ENCODE assay signal across 12 cellular contexts in genomic region chr10:123848564-123849457, GRCh38. TPM values are rescaled to one million over a fixed set of nuclear protein-coding genes. Genes with fewer than 3 reads are reported as not detected.
DNase-seq lines count a peak whose midpoint lies in the region; ATAC-seq and TF ChIP-seq lines count a peak whose summit lies in the region.
"Had no signal": no experiment of that assay in that cellular context is flagged by ENCODE, and none has a peak within 500 bp of the region (broad histone marks: within the 10 kb centered on the region; RNA-seq: fewer than 3 reads in every experiment).

No MANE protein-coding gene starts in this region.

- no peak overlapping the region for H3K27ac Mint-ChIP-seq in H9
- no peak overlapping the region for H3K27ac Mint-ChIP-seq in WTC11
- H3K27ac Mint-ChIP-seq: activated naive CD8-positive, alpha-beta T cell treated with anti-CD3 and anti-CD28 coated beads, Interleukin-2, amount 10 ng/mL, durations not matched to agents 7 days and 5 days; CD8-positive, alpha-beta memory T cell had no signal

- no peak overlapping the region for H2BK5ac ChIP-seq in H9 (ENCODE audit: insufficient read length, low read length)

- H4K8ac ChIP-seq in H9 (replicated peaks; ENCODE audit: insufficient read length, low read depth, low read length): no peak overlapping the region

- H2BK12ac ChIP-seq in H9 (ENCODE audit: insufficient read length, low read depth, low read length): no peak overlapping the region

- H3K36me3 Mint-ChIP-seq in H9 (ENCODE audit: insufficient read depth in 1 of 3, low read depth in 3 of 3): peaks cover 2 to 21% (median 5%) of the 10 kb centered on the region in 3 experiments; a peak in 5 of 7 replicates
- peaks cover 21% of the 10 kb centered on the region for H3K36me3 Mint-ChIP-seq in WTC11
- H3K36me3 Mint-ChIP-seq: activated naive CD8-positive, alpha-beta T cell treated with anti-CD3 and anti-CD28 coated beads, Interleukin-2, amount 10 ng/mL, durations not matched to agents 7 days and 5 days had no signal

- WGBS in H9 (ENCODE audit: extremely low coverage, insufficient read length, low lambda C conversion rate): no CpG with 5 or more reads among the region's 5 CpGs

- H3K23me2 ChIP-seq in H9 (ENCODE audit: insufficient read length, low read depth, low read length, poor library complexity, severe bottlenecking): no peaks in the 10 kb centered on the region

- no peak overlapping the region for H2BK120ac ChIP-seq in H9 (ENCODE audit: low read depth, low read length, poor library complexity, severe bottlenecking)

- no peak overlapping the region for H3K14ac ChIP-seq in H9 (ENCODE audit: insufficient read depth, low read length)

- ATAC-seq in GM18517 (IDR thresholded peaks at IDR 0.05; ENCODE audit: unreplicated experiment) (peak; percentile 90), GM21619 (IDR thresholded peaks at IDR 0.05; ENCODE audit: unreplicated experiment) (peak; percentile 86), HG03442 (IDR thresholded peaks at IDR 0.05; ENCODE audit: unreplicated experiment) (peak; percentile 78), WTC11 (no peak)

- no peak overlapping the region for H3K23ac ChIP-seq in H9 (ENCODE audit: insufficient read length, low read depth, low read length)

- peak overlapping the region; percentile 5 for H3K4me3 ChIP-seq in adipocyte (ENCODE audit: low read length)

- no peak overlapping the region for H4K5ac ChIP-seq in H9 (ENCODE audit: insufficient read length, low read depth, low read length)

- H3K27ac ChIP-seq in H9 (ENCODE audit: insufficient read length, low read depth, low read length) (no peak overlapping the region), caudate nucleus (ENCODE audit: low read depth, low read length) (no peak overlapping the region)
- H3K27ac ChIP-seq: WERI-Rb-1 had no signal

- H4K20me1 ChIP-seq in H9 (ENCODE audit: control insufficient read depth, insufficient read depth, insufficient read length): no peaks in the 10 kb centered on the region

- no peaks in the 10 kb centered on the region for H3K27me3 ChIP-seq in adipocyte (replicated peaks; ENCODE audit: control insufficient read depth, insufficient read depth, low read length)
- H3K27me3 ChIP-seq in H9 (ENCODE audit: insufficient read depth, low read length): no peaks in the 10 kb centered on the region

- H3K18ac ChIP-seq in H9 (ENCODE audit: insufficient read length, low read depth, low read length): no peak overlapping the region

- H3K9me3 ChIP-seq in adipocyte (ENCODE audit: control insufficient read depth, low read length) (peaks cover 9% of the 10 kb centered on the region), H9 (ENCODE audit: control insufficient read depth, low read depth, low read length) (no peaks in the 10 kb centered on the region)

- H3T11ph ChIP-seq in H9 (ENCODE audit: low read length): no peak overlapping the region

- H4K91ac ChIP-seq in H9 (ENCODE audit: insufficient read length, low read depth, low read length): no peak overlapping the region

- H3K27me3 Mint-ChIP-seq in H9 (ENCODE audit: low read depth) (no peaks in the 10 kb centered on the region; the same call in 1 of the 2 replicates), WTC11 (ENCODE audit: low read depth) (no peaks in the 10 kb centered on the region)

- H3K9ac ChIP-seq in adipocyte (ENCODE audit: low read length): no peak overlapping the region
- no peak overlapping the region for H3K9ac ChIP-seq in H9 (ENCODE audit: extremely low read depth, insufficient read length, low read length)

- H3K4me2 ChIP-seq in H9 (ENCODE audit: insufficient read depth, insufficient read length, low read length): no peak overlapping the region

- no peaks in the 10 kb centered on the region for H3K79me1 ChIP-seq in H9 (ENCODE audit: insufficient read depth, low read depth, low read length, poor library complexity, severe bottlenecking)

- TF ChIP-seq CTCF in H9 (conservative IDR thresholded peaks at IDR 0.05) (no peak), WTC11 (IDR thresholded peaks at IDR 0.05) (no peak)

- POLR2A ChIA-PET in WTC11 (lab: Charles Lee): interaction anchor here (0.7 kb wide), 1 partner anchor 513 kb away, joined by 5 read pairs; no protein-coding TSS in a partner anchor

- H3K4me3 Mint-ChIP-seq in H9: no peak overlapping the region
- no peak overlapping the region for H3K4me3 Mint-ChIP-seq in WTC11
- H3K4me3 Mint-ChIP-seq: activated naive CD8-positive, alpha-beta T cell treated with anti-CD3 and anti-CD28 coated beads, Interleukin-2, amount 10 ng/mL, durations not matched to agents 7 days and 5 days; CD8-positive, alpha-beta memory T cell had no signal

- peak; percentile 29 for DNase-seq in adipocyte (ENCODE audit: low read depth)
- no peak for DNase-seq in H9
- DNase-seq in WTC11 (ENCODE audit: low spot score): no peak
- no peak for DNase-seq in stimulated activated naive CD4-positive, alpha-beta T cell treated with Interleukin-2 at 50 U/mL for 16 hours (lab: John Stamatoyannopoulos, UW)
- no peak for DNase-seq in caudate nucleus (lab: John Stamatoyannopoulos, UW)
- DNase-seq: activated naive CD8-positive, alpha-beta T cell treated with anti-CD3 and anti-CD28 coated beads, Interleukin-2, amount 10 ng/mL, durations not matched to agents 7 days and 5 days; CD8-positive, alpha-beta memory T cell; stimulated activated CD4-positive, alpha-beta T cell treated with anti-CD3 and anti-CD28 coated beads, Interleukin-4, amount 100 ng/mL, for 4 hours; WERI-Rb-1 had no signal

- H2BK20ac ChIP-seq in H9 (ENCODE audit: low read depth, low read length, poor library complexity, severe bottlenecking): no peak overlapping the region

- no peak overlapping the region for H2AK5ac ChIP-seq in H9 (ENCODE audit: insufficient read length, low read length)

- H3K79me2 ChIP-seq in H9 (ENCODE audit: insufficient read depth, low read length): no peaks in the 10 kb centered on the region

- H3K4ac ChIP-seq in H9 (ENCODE audit: low read depth, low read length): no peak overlapping the region

- no peaks in the 10 kb centered on the region for H3K36me3 ChIP-seq in adipocyte (ENCODE audit: control insufficient read depth, insufficient read depth, low read length, severe bottlenecking)
- H3K36me3 ChIP-seq: WERI-Rb-1 had no signal

- H3K9me3 Mint-ChIP-seq in H9 (peaks cover 12 to 19% of the 10 kb centered on the region in 2 experiments), WTC11 (peaks cover 25% of the 10 kb centered on the region)

- no peak overlapping the region for H3K56ac ChIP-seq in H9 (ENCODE audit: insufficient read length, low read depth, low read length)

- CTCF ChIA-PET in WTC11 (lab: Charles Lee): interaction anchor here (0.6 kb wide), 1 partner anchor 57 kb away, joined by 3 read pairs; no protein-coding TSS in a partner anchor

- H2BK15ac ChIP-seq in H9 (ENCODE audit: low read depth, low read length): no peak overlapping the region

- H2AFZ ChIP-seq in H9 (ENCODE audit: low read length): no peak overlapping the region

- H3K4me1 ChIP-seq in adipocyte (ENCODE audit: control insufficient read depth, insufficient read depth, low read length): peaks cover 32% of the 10 kb centered on the region
- no peaks in the 10 kb centered on the region for H3K4me1 ChIP-seq in H9 (ENCODE audit: insufficient read depth, low read length)

- H3K4me1 Mint-ChIP-seq in H9: peaks cover 3 to 5% of the 10 kb centered on the region in 2 experiments
- peaks cover 3% of the 10 kb centered on the region for H3K4me1 Mint-ChIP-seq in WTC11

TF ChIP-seq in WTC11, 78 proteins besides CTCF, POLR2A, EP300 and RAD21:
- no peak for TF ChIP-seq ZNF423 (CRISPR knock-in tag; IDR thresholded peaks at IDR 0.05)
- no peak for TF ChIP-seq NFE2L1 (CRISPR knock-in tag; IDR thresholded peaks at IDR 0.05)
- no peak for TF ChIP-seq TP53 (CRISPR knock-in tag; IDR thresholded peaks at IDR 0.05)
- no peak for TF ChIP-seq EMX1 (CRISPR knock-in tag; IDR thresholded peaks at IDR 0.05)
- TF ChIP-seq TEAD1 (CRISPR knock-in tag; IDR thresholded peaks at IDR 0.05): no peak
- no peak for TF ChIP-seq ETV6 (CRISPR knock-in tag; IDR thresholded peaks at IDR 0.05)
- TF ChIP-seq ZNF121 (CRISPR knock-in tag; IDR thresholded peaks at IDR 0.05): no peak
- TF ChIP-seq SMAD3 (CRISPR knock-in tag; IDR thresholded peaks at IDR 0.05; ENCODE audit: borderline replicate concordance): no peak
- TF ChIP-seq, protein P1, sequence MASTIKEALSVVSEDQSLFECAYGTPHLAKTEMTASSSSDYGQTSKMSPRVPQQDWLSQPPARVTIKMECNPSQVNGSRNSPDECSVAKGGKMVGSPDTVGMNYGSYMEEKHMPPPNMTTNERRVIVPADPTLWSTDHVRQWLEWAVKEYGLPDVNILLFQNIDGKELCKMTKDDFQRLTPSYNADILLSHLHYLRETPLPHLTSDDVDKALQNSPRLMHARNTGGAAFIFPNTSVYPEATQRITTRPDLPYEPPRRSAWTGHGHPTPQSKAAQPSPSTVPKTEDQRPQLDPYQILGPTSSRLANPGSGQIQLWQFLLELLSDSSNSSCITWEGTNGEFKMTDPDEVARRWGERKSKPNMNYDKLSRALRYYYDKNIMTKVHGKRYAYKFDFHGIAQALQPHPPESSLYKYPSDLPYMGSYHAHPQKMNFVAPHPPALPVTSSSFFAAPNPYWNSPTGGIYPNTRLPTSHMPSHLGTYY (CRISPR knock-in tag; IDR thresholded peaks at IDR 0.05): no peak
- TF ChIP-seq NFYB (CRISPR knock-in tag; conservative IDR thresholded peaks at IDR 0.05; ENCODE audit: low read depth): no peak
- TF ChIP-seq, protein P2, sequence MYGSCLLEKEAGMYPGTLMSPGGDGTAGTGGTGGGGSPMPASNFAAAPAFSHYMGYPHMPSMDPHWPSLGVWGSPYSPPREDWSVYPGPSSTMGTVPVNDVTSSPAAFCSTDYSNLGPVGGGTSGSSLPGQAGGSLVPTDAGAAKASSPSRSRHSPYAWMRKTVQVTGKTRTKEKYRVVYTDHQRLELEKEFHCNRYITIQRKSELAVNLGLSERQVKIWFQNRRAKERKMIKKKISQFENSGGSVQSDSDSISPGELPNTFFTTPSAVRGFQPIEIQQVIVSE (CRISPR knock-in tag; IDR thresholded peaks at IDR 0.05; ENCODE audit: borderline replicate concordance): no peak
- no peak for TF ChIP-seq NR3C1 (CRISPR knock-in tag; conservative IDR thresholded peaks at IDR 0.05; ENCODE audit: low read depth)
- no peak for TF ChIP-seq ZSCAN18 (CRISPR knock-in tag; IDR thresholded peaks at IDR 0.05)
TF ChIP-seq in WTC11: peak in this region for 0.

RNA-seq across cellular contexts. Expression of gene CPXM2, which starts 42.8 kb away (rescaled TPM):
- 1.7 and 1.9 TPM in 2 replicates for total RNA-seq in H9 (2021)
- 3.4 to 4.8 TPM (median 4.7 TPM) in 3 replicates for total RNA-seq in WTC11 (2021)
- total RNA-seq: activated naive CD8-positive, alpha-beta T cell treated with anti-CD3 and anti-CD28 coated beads, Interleukin-2, amount 10 ng/mL, durations not matched to agents 7 days and 5 days; CD8-positive, alpha-beta memory T cell had no signal
